Comparison of ENCODE assay signal across 19 cellular contexts in the genomic region with DNA sequence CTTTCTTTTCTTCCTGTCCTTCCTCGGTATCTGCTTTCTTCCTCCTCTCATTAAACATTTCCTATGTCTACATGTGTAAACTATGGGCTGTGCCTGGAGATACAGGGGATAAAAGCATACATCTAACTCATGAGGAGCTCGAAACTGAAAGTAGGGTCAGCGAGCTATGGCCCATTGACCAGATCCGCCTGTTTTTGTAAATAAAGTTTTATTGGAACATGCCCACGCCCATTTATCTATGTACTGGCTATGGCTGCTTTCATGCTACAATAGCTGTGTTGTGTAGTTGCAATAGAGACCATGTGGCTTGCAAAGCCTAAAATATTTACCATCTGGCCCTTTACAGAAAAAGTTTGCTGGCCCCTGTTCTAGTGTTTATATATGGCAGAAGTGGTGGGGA.
"Had no signal": no experiment of that assay in that cellular context is flagged by ENCODE, and none has a peak within 500 bp of the region (broad histone marks: within the 10 kb centered on the region; RNA-seq: fewer than 3 reads in every experiment).

No MANE protein-coding gene starts in this region.

- H3K4me1 Mint-ChIP-seq: activated CD4-positive, alpha-beta T cell treated with anti-CD3 and anti-CD28 coated beads for 36 hours; activated naive CD8-positive, alpha-beta T cell treated with anti-CD3 and anti-CD28 coated beads, Interleukin-2, amount 10 ng/mL, durations not matched to agents 7 days and 5 days; memory B cell; WTC11 had no signal

- H3K27me3 Mint-ChIP-seq: activated CD4-positive, alpha-beta memory T cell treated with anti-CD3 and anti-CD28 coated beads for 36 hours; activated CD4-positive, alpha-beta T cell treated with anti-CD3 and anti-CD28 coated beads for 36 hours; activated naive CD8-positive, alpha-beta T cell treated with anti-CD3 and anti-CD28 coated beads, Interleukin-2, amount 10 ng/mL, durations not matched to agents 7 days and 5 days; brain; progenitor cell of endocrine pancreas had no signal

- H3K9me3 Mint-ChIP-seq: brain had no signal

- H3K36me3 Mint-ChIP-seq: activated CD4-positive, alpha-beta memory T cell treated with anti-CD3 and anti-CD28 coated beads for 36 hours; activated naive CD8-positive, alpha-beta T cell treated with anti-CD3 and anti-CD28 coated beads, Interleukin-2, amount 10 ng/mL, durations not matched to agents 7 days and 5 days; memory B cell had no signal

- H3K27ac ChIP-seq: colonic mucosa, tibial artery had no signal

- H3K9me3 ChIP-seq: colonic mucosa, tibial artery had no signal

- ATAC-seq: activated CD4-positive, alpha-beta T cell treated with anti-CD3 and anti-CD28 coated beads for 36 hours; left lobe of liver; WTC11 had no signal

- DNase-seq: activated CD4-positive, alpha-beta memory T cell treated with anti-CD3 and anti-CD28 coated beads for 36 hours; activated CD4-positive, alpha-beta T cell treated with anti-CD3 and anti-CD28 coated beads for 36 hours; activated naive CD4-positive, alpha-beta T cell; activated naive CD8-positive, alpha-beta T cell treated with anti-CD3 and anti-CD28 coated beads, Interleukin-2, amount 10 ng/mL, durations not matched to agents 7 days and 5 days; activated T-cell treated with anti-CD3 and anti-CD28 coated beads for 4 hours; central memory CD4-positive, alpha-beta T cell; colonic mucosa; erythroblast; kidney; stimulated activated CD4-positive, alpha-beta T cell treated with anti-CD3 and anti-CD28 coated beads, Interleukin-12 subunit alpha, Interleukin-12 subunit beta, amount 100 ng/mL, for 4 hours; stimulated activated CD4-positive, alpha-beta T cell treated with anti-CD3 and anti-CD28 coated beads, Interleukin-1b, Interleukin-23, amount 100 ng/mL, for 48 hours; stimulated activated CD8-positive, alpha-beta memory T cell treated with anti-CD3 and anti-CD28 coated beads, Interleukin-4, amount 100 ng/mL, for 48 hours; stimulated activated naive CD4-positive, alpha-beta T cell; tibial artery had no signal

- H3K4me3 Mint-ChIP-seq: activated CD4-positive, alpha-beta memory T cell treated with anti-CD3 and anti-CD28 coated beads for 36 hours; activated CD4-positive, alpha-beta T cell treated with anti-CD3 and anti-CD28 coated beads for 36 hours; activated naive CD8-positive, alpha-beta T cell treated with anti-CD3 and anti-CD28 coated beads, Interleukin-2, amount 10 ng/mL, durations not matched to agents 7 days and 5 days; brain; memory B cell; WTC11 had no signal

- H3K27ac Mint-ChIP-seq: activated CD4-positive, alpha-beta memory T cell treated with anti-CD3 and anti-CD28 coated beads for 36 hours; activated CD4-positive, alpha-beta T cell treated with anti-CD3 and anti-CD28 coated beads for 36 hours; activated naive CD8-positive, alpha-beta T cell treated with anti-CD3 and anti-CD28 coated beads, Interleukin-2, amount 10 ng/mL, durations not matched to agents 7 days and 5 days; brain; memory B cell; progenitor cell of endocrine pancreas; WTC11 had no signal
